ENCODE assay signal across 14 cellular contexts in genomic region chr19:12947702-12948596, GRCh38. TPM values are rescaled to one million over a fixed set of nuclear protein-coding genes. Genes with fewer than 3 reads are reported as not detected.
DNase-seq lines count a peak whose midpoint lies in the region; ATAC-seq and TF ChIP-seq lines count a peak whose summit lies in the region.
"Had no signal": no experiment of that assay in that cellular context is flagged by ENCODE, and none has a peak within 500 bp of the region (broad histone marks: within the 10 kb centered on the region; RNA-seq: fewer than 3 reads in every experiment).

No MANE protein-coding gene starts in this region.

- DNase-seq in Right ventricle myocardium inferior (ENCODE audit: missing footprints) (peak; percentile 58), heart left ventricle (no peak), glutamatergic neuron (no peak), DMS79 (lab: John Stamatoyannopoulos, UW) (no peak), esophagus squamous epithelium (lab: John Stamatoyannopoulos, UW) (no peak), T-helper 1 cell (no peak)
- no peak for DNase-seq in stimulated activated naive CD8-positive, alpha-beta T cell treated with anti-CD3 and anti-CD28 coated beads, Interleukin-15, amount 100 ng/mL, for 72 hours
- DNase-seq: activated effector memory CD4-positive, alpha-beta T cell treated with anti-CD3 and anti-CD28 coated beads, Interleukin-2, amount 50 U/mL, for 16 hours; mucosa of descending colon; NCI-H446 treated with DMSO at 0.1 percent for 48 hours; stimulated activated CD4-positive, alpha-beta T cell treated with anti-CD3 and anti-CD28 coated beads, Interleukin-15, amount 100 ng/mL, for 24 hours had no signal

- no peaks in the 10 kb centered on the region for H3K36me3 Mint-ChIP-seq in glutamatergic neuron (ENCODE audit: unreplicated experiment)

- peaks cover 19% of the 10 kb centered on the region for H3K4me1 Mint-ChIP-seq in glutamatergic neuron (ENCODE audit: low read depth, unreplicated experiment)
- peaks cover 87% of the 10 kb centered on the region for H3K4me1 Mint-ChIP-seq in stimulated activated naive CD8-positive, alpha-beta T cell treated with anti-CD3 and anti-CD28 coated beads, Interleukin-15, amount 100 ng/mL, for 72 hours

- H3K79me2 ChIP-seq in SU-DHL-6 (ENCODE audit: insufficient read depth, low read length): peaks cover 30% of the 10 kb centered on the region

- WGBS in heart left ventricle, 4 donors: 81 to 84% (median 83%) methylated on average over 22 to 28 of the region's 28 CpGs
- WGBS in esophagus squamous epithelium, 2 donors: 77 to 86% methylated on average over 16 to 19 of the region's 28 CpGs

- H3K4me2 ChIP-seq in SU-DHL-6 (ENCODE audit: low read depth, low read length, poor library complexity, severe bottlenecking): peak overlapping the region; percentile 87

- no peaks in the 10 kb centered on the region for H3K9me3 ChIP-seq in heart left ventricle
- no peaks in the 10 kb centered on the region for H3K9me3 ChIP-seq in SU-DHL-6 (ENCODE audit: insufficient read depth, low read length)
- H3K9me3 ChIP-seq in esophagus squamous epithelium: no peaks in the 10 kb centered on the region
- H3K9me3 ChIP-seq: mucosa of descending colon had no signal

- H3K36me3 ChIP-seq in heart left ventricle (peaks cover 5 to 84% (median 76%) of the 10 kb centered on the region in 9 donors), SU-DHL-6 (ENCODE audit: low read length) (peaks cover 13% of the 10 kb centered on the region), esophagus squamous epithelium (peaks cover 32 to 78% (median 54%) of the 10 kb centered on the region in 3 donors)

- no peak overlapping the region for H3K4me3 ChIP-seq in heart left ventricle
- no peak overlapping the region for H3K4me3 ChIP-seq in SU-DHL-6 (ENCODE audit: insufficient read depth, low read length, poor library complexity, severe bottlenecking)
- no peak overlapping the region for H3K4me3 ChIP-seq in esophagus squamous epithelium
- H3K4me3 ChIP-seq: mucosa of descending colon had no signal

- intact Hi-C loops in Right ventricle myocardium inferior (cut with DNase I): no loop called here
- intact Hi-C loops in heart left ventricle (cut with DNase I): no loop called here
- intact Hi-C loops in esophagus squamous epithelium (cut with DNase I): no loop called here

- H3K4me1 ChIP-seq in heart left ventricle: peaks cover 5 to 51% (median 27%) of the 10 kb centered on the region in 12 donors
- H3K4me1 ChIP-seq in esophagus squamous epithelium: peaks cover 28 to 75% (median 41%) of the 10 kb centered on the region in 3 donors

- peaks cover 33% of the 10 kb centered on the region for H3F3A ChIP-seq in SU-DHL-6 (ENCODE audit: insufficient read depth)

- H3K27ac ChIP-seq in heart left ventricle (no peak overlapping the region), SU-DHL-6 (ENCODE audit: low read depth, low read length) (no peak overlapping the region), esophagus squamous epithelium (peak overlapping the region in 2 of 4 donors; percentile 7 to 13)

- no peaks in the 10 kb centered on the region for H4K20me1 ChIP-seq in SU-DHL-6 (ENCODE audit: low read depth, low read length)

- TF ChIP-seq POLR2A in heart left ventricle (IDR thresholded peaks at IDR 0.05) (no peak), esophagus squamous epithelium (IDR thresholded peaks at IDR 0.05) (no peak)

- no peak for ATAC-seq in Right ventricle myocardium inferior
- ATAC-seq in heart left ventricle: no peak
- ATAC-seq in stimulated activated naive CD8-positive, alpha-beta T cell treated with anti-CD3 and anti-CD28 coated beads, Interleukin-15, amount 100 ng/mL, for 72 hours: no peak
- ATAC-seq: mucosa of descending colon had no signal

- H3K27me3 ChIP-seq in heart left ventricle (no peaks in the 10 kb centered on the region), SU-DHL-6 (ENCODE audit: low read length) (no peaks in the 10 kb centered on the region), esophagus squamous epithelium (no peaks in the 10 kb centered on the region)

- H3K9ac ChIP-seq in SU-DHL-6 (ENCODE audit: low read length): peak overlapping the region; percentile 84; the same call in 1 of the 2 replicates

- H3K27ac Mint-ChIP-seq in glutamatergic neuron (ENCODE audit: unreplicated experiment): peak overlapping the region; percentile 5
- H3K27ac Mint-ChIP-seq in stimulated activated naive CD8-positive, alpha-beta T cell treated with anti-CD3 and anti-CD28 coated beads, Interleukin-15, amount 100 ng/mL, for 72 hours: peak overlapping the region; percentile 9 to 63

- H3K9me3 Mint-ChIP-seq in glutamatergic neuron (ENCODE audit: unreplicated experiment): peaks cover 21% of the 10 kb centered on the region
- no peaks in the 10 kb centered on the region for H3K9me3 Mint-ChIP-seq in stimulated activated naive CD8-positive, alpha-beta T cell treated with anti-CD3 and anti-CD28 coated beads, Interleukin-15, amount 100 ng/mL, for 72 hours

- no peaks in the 10 kb centered on the region for H3K9me2 ChIP-seq in SU-DHL-6 (replicated peaks; ENCODE audit: insufficient read depth, low read length)

- H3K27me3 Mint-ChIP-seq in glutamatergic neuron (ENCODE audit: unreplicated experiment): peaks cover 17% of the 10 kb centered on the region
- H3K27me3 Mint-ChIP-seq in stimulated activated naive CD8-positive, alpha-beta T cell treated with anti-CD3 and anti-CD28 coated beads, Interleukin-15, amount 100 ng/mL, for 72 hours: no peaks in the 10 kb centered on the region

- H2AFZ ChIP-seq in SU-DHL-6 (ENCODE audit: low read depth, low read length, severe bottlenecking): no peak overlapping the region

- TF ChIP-seq CTCF in heart left ventricle (IDR thresholded peaks at IDR 0.05): no peak
- TF ChIP-seq CTCF in SU-DHL-6 (IDR thresholded peaks at IDR 0.05; ENCODE audit: insufficient read depth, low read length, poor library complexity, severe bottlenecking): no peak
- TF ChIP-seq CTCF in glutamatergic neuron (IDR thresholded peaks at IDR 0.05; ENCODE audit: partially characterized antibody, unreplicated experiment): no peak
- TF ChIP-seq CTCF in esophagus squamous epithelium (IDR thresholded peaks at IDR 0.05): no peak

- no peak overlapping the region for H3K4me3 Mint-ChIP-seq in glutamatergic neuron (ENCODE audit: unreplicated experiment)
- peak overlapping the region in 1 of 2 donors; percentile 15 for H3K4me3 Mint-ChIP-seq in stimulated activated naive CD8-positive, alpha-beta T cell treated with anti-CD3 and anti-CD28 coated beads, Interleukin-15, amount 100 ng/mL, for 72 hours

RNA-seq across cellular contexts. Expression of gene RAD23A, which starts 2.3 kb away (rescaled TPM):
- total RNA-seq in Right ventricle myocardium inferior (171 TPM), heart left ventricle (100 to 1,000 TPM; 130 to 272 (median 161) TPM), glutamatergic neuron (ENCODE audit: unreplicated experiment) (62.1 TPM), esophagus squamous epithelium (10 to 100 TPM; 67.7 to 87.4 (median 82.4) TPM)
- polyA plus RNA-seq in heart left ventricle: 100 to 1,000 TPM; 186 to 212 TPM

RNA-seq across cellular contexts. Expression of gene GADD45GIP1, which starts 9.1 kb away (rescaled TPM):
- total RNA-seq in Right ventricle myocardium inferior: 33.7 TPM
- total RNA-seq in heart left ventricle: 10 to 100 TPM; 17.2 to 63.6 (median 27.2) TPM
- 100 to 1,000 TPM in 1 of 2 donors, 10 to 100 TPM in 1; 64.9 to 119 TPM for polyA plus RNA-seq in heart left ventricle
- total RNA-seq in glutamatergic neuron (ENCODE audit: unreplicated experiment): 28.8 TPM
- total RNA-seq in esophagus squamous epithelium: 10 to 100 TPM; 34.4 to 59.7 (median 44.9) TPM

RNA-seq across cellular contexts. Expression of gene CALR, which starts 9.5 kb away (rescaled TPM):
- total RNA-seq in Right ventricle myocardium inferior (496 TPM), heart left ventricle (100 to 1,000 TPM; 231 to 816 (median 380) TPM), glutamatergic neuron (ENCODE audit: unreplicated experiment) (543 TPM), esophagus squamous epithelium (100 to 1,000 TPM; 262 to 577 (median 513) TPM)
- 100 to 1,000 TPM; 227 to 771 TPM for polyA plus RNA-seq in heart left ventricle

RNA-seq across cellular contexts. Expression of gene FARSA, which starts 14.4 kb away (rescaled TPM):
- total RNA-seq in Right ventricle myocardium inferior: 37.6 TPM
- 10 to 100 TPM; 35.0 to 49.6 (median 40.6) TPM for total RNA-seq in heart left ventricle
- 100 to 1,000 TPM in 1 of 2 donors, 10 to 100 TPM in 1; 37.3 to 104 TPM for polyA plus RNA-seq in heart left ventricle
- total RNA-seq in glutamatergic neuron (ENCODE audit: unreplicated experiment): 71.6 TPM
- 10 to 100 TPM; 47.7 to 53.8 (median 51.0) TPM for total RNA-seq in esophagus squamous epithelium

RNA-seq across cellular contexts. Expression of gene DAND5, which starts 21.4 kb away (rescaled TPM):
- total RNA-seq in Right ventricle myocardium inferior: 9.9 TPM
- 10 to 100 TPM in 4 of 9 donors, 1 to 10 TPM in 5; 2.9 to 13.6 (median 9.0) TPM for total RNA-seq in heart left ventricle
- 1 to 10 TPM; 1.4 to 4.7 TPM for polyA plus RNA-seq in heart left ventricle
- total RNA-seq in glutamatergic neuron (ENCODE audit: unreplicated experiment): 0.44 TPM
- not detected for total RNA-seq in esophagus squamous epithelium
- total RNA-seq: glomerular endothelial cell, LHCN-M2 had no signal
